ENCODE assay signal across 24 cellular contexts in the genomic region with DNA sequence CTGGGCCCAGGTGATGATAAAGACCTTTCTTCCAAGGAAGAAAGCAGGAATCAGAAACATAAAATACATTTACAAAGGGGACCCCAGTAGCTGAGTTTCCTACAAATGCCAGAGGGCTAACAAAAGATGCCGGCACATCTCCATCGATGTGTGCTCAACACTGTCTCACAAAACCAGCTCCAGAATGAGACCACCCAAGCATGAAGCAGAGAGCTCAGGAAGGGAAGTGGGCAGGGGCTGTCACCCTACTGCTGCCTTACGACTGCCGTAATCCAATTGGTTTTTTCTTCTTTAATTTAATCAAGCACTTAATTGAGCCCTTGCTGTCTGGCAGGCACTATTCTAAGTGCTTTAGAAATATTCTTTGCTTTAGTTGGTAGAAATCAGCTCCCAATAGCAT.
"Had no signal": no experiment of that assay in that cellular context is flagged by ENCODE, and none has a peak within 500 bp of the region (broad histone marks: within the 10 kb centered on the region; RNA-seq: fewer than 3 reads in every experiment).

No MANE protein-coding gene starts in this region.

- H3K4me3 ChIP-seq: gastroesophageal sphincter, thoracic aorta, vagina had no signal

- H3K9me3 ChIP-seq: gastroesophageal sphincter, thoracic aorta, vagina had no signal

- DNase-seq: activated CD4-positive, alpha-beta T cell treated with anti-CD3 and anti-CD28 coated beads for 4 hours; activated CD4-positive, alpha-beta T cell treated with anti-CD3 and anti-CD28 coated beads, Interleukin-2, amount 50 U/mL, for 48 hours; activated CD4-positive, CD25-positive, alpha-beta regulatory T cell; activated CD8-positive, alpha-beta memory T cell treated with anti-CD3 and anti-CD28 coated beads, Interleukin-2, amount 50 U/mL, for 48 hours; activated naive CD4-positive, alpha-beta T cell; activated naive CD8-positive, alpha-beta T cell treated with anti-CD3 and anti-CD28 coated beads for 36 hours; activated T-cell treated with anti-CD3 and anti-CD28 coated beads, Interleukin-2, amount 50 U/mL, for 4 hours; amniotic stem cell; cerebellar nuclear complex; cortex of kidney; head of caudate nucleus; hypothalamus; left ventricle myocardium superior; nephron progenitor cell; occipital lobe; posterior cingulate gyrus; small intestine; stimulated activated CD8-positive, alpha-beta memory T cell treated with anti-CD3 and anti-CD28 coated beads, Interleukin-4, amount 100 ng/mL, for 48 hours; stimulated activated naive CD4-positive, alpha-beta T cell had no signal

- H3K27me3 ChIP-seq: gastroesophageal sphincter, vagina had no signal

- ATAC-seq: activated T-cell treated with anti-CD3 and anti-CD28 coated beads, Interleukin-2, amount 50 U/mL, for 4 hours; gastroesophageal sphincter; left ventricle myocardium superior; sciatic nerve had no signal

- H3K27ac ChIP-seq: epithelial cell of prostate, gastroesophageal sphincter, thoracic aorta, vagina had no signal

- H3K36me3 ChIP-seq: gastroesophageal sphincter, thoracic aorta, vagina had no signal
